In genomic region chr6:135498178-135498841, GRCh38 we compare ENCODE assay signal across 1 cellular context.
TF ChIP-seq lines count a peak whose summit lies in the region.

No MANE protein-coding gene starts in this region.

TF ChIP-seq in SK-N-SH, 30 proteins besides CTCF, POLR2A, EP300 and RAD21 (continued from another document):
- peak; percentile 87; the same call in 1 of the 2 replicates for TF ChIP-seq YY1 (IDR thresholded peaks at IDR 0.05; ENCODE audit: low read depth)
- peak; percentile 26; the same call in 1 of the 2 replicates for TF ChIP-seq ELF1 (IDR thresholded peaks at IDR 0.05)
- no peak for TF ChIP-seq FOXJ3 (CRISPR knock-in tag; IDR thresholded peaks at IDR 0.05)
- peak; percentile 69 for TF ChIP-seq JUND (IDR thresholded peaks at IDR 0.05)
- TF ChIP-seq POLR2AphosphoS5 (IDR thresholded peaks at IDR 0.05; ENCODE audit: low read depth, low read length), result peak; percentile 78
- TF ChIP-seq PBX3 (IDR thresholded peaks at IDR 0.05), result no peak
- no peak for TF ChIP-seq MEF2A (IDR thresholded peaks at IDR 0.05; ENCODE audit: borderline replicate concordance, low read depth)
- TF ChIP-seq REST (IDR thresholded peaks at IDR 0.05; ENCODE audit: low read depth, low read length), result no peak
- TF ChIP-seq TAF1 (IDR thresholded peaks at IDR 0.05; ENCODE audit: borderline replicate concordance, low read depth, low read length), result peak; percentile 90
- TF ChIP-seq USF1 (IDR thresholded peaks at IDR 0.05; ENCODE audit: borderline replicate concordance, low read depth), result no peak
- no peak; the same call in 1 of the 2 replicates for TF ChIP-seq SIN3A (IDR thresholded peaks at IDR 0.05; ENCODE audit: borderline replicate concordance, low read depth, low read length)
